8 cellular contexts compared by ENCODE assay signal in genomic region chr14:103091041-103091882, GRCh38. TPM values are rescaled to one million over a fixed set of nuclear protein-coding genes. Genes with fewer than 3 reads are reported as not detected.
DNase-seq lines count a peak whose midpoint lies in the region; ATAC-seq, FAIRE-seq and TF ChIP-seq lines count a peak whose summit lies in the region.

No MANE protein-coding gene starts in this region.

- TF ChIP-seq POLR2A in upper lobe of left lung (IDR thresholded peaks at IDR 0.05), result no peak

- H3K4me2 ChIP-seq in BLaER1 (peak overlapping the region; percentile 98), fibroblast of lung (ENCODE audit: extremely low read depth, insufficient read depth, low read length) (peak overlapping the region; percentile 76)

- H3K4me3 ChIP-seq in BLaER1, result peak overlapping the region; percentile 65
- H3K4me3 ChIP-seq in fibroblast of lung (replicated peaks in 1 of 4; ENCODE audit: control extremely low read depth in 1 of 4, insufficient read depth in 1 of 4, low read depth in 3 of 4, low read length in 4 of 4), result peak overlapping the region in 3 of 4 experiments; percentile 14 to 49 (median 29)
- peak overlapping the region; percentile 22 to 56 (median 41) for H3K4me3 ChIP-seq in pancreas
- peak overlapping the region in 3 of 4 donors; percentile 44 to 58 (median 53) for H3K4me3 ChIP-seq in upper lobe of left lung

- no peaks in the 10 kb centered on the region for H3K79me2 ChIP-seq in fibroblast of lung (ENCODE audit: control insufficient read depth, insufficient read depth, low read length)

- intact Hi-C loops in pancreas (cut with DNase I), result no loop called here

- TF ChIP-seq EP300 in upper lobe of left lung (IDR thresholded peaks at IDR 0.05), result no peak

- peak; percentile 50 for DNase-seq in NCI-H2171 treated with DMSO at 0.1 percent for 48 hours (lab: John Stamatoyannopoulos, UW)
- DNase-seq in activated T-cell treated with anti-CD3 and anti-CD28 coated beads for 24 hours (ENCODE audit: low read depth), result peak; percentile 73
- peak; percentile 19 to 48 for DNase-seq in fibroblast of lung (ENCODE audit: low read depth in 2 of 2)
- peak in 5 of 6 donors; percentile 61 to 85 (median 80) for DNase-seq in pancreas
- DNase-seq in upper lobe of left lung, result peak; percentile 74 to 94
- DNase-seq in A172 (ENCODE audit: low spot score), result no peak

- peak overlapping the region; percentile 34 for H2AFZ ChIP-seq in fibroblast of lung (ENCODE audit: low read length)

- TF ChIP-seq CTCF in fibroblast of lung (conservative IDR thresholded peaks at IDR 0.05 in 1 of 2, IDR thresholded peaks at IDR 0.05 in 1 of 2; ENCODE audit: low read depth in 1 of 2, low read length in 2 of 2), result peak; percentile 19 to 24
- peak in 3 of 4 donors; percentile 32 to 54 (median 36) for TF ChIP-seq CTCF in pancreas (IDR thresholded peaks at IDR 0.05)
- peak; percentile 55 to 78 (median 64) for TF ChIP-seq CTCF in upper lobe of left lung (IDR thresholded peaks at IDR 0.05)

- H3K27me3 ChIP-seq in BLaER1 (no peaks in the 10 kb centered on the region), fibroblast of lung (ENCODE audit: control insufficient read depth, insufficient read depth, low read length) (no peaks in the 10 kb centered on the region), pancreas (no peaks in the 10 kb centered on the region), upper lobe of left lung (no peaks in the 10 kb centered on the region)

- H3K4me1 ChIP-seq in BLaER1 (peaks cover 51% of the 10 kb centered on the region), fibroblast of lung (ENCODE audit: control insufficient read depth, extremely low read depth, insufficient read depth, low read length) (peaks cover 4% of the 10 kb centered on the region), pancreas (no peaks in the 10 kb centered on the region), upper lobe of left lung (peaks cover 11 to 29% (median 19%) of the 10 kb centered on the region in 4 donors)

- ATAC-seq in GM21526 (IDR thresholded peaks at IDR 0.05; ENCODE audit: low FRiP score, unreplicated experiment) (peak; percentile 49), pancreas (peak; percentile 78 to 92 (median 86)), upper lobe of left lung (ENCODE audit: low FRiP score in 2 of 2) (peak; percentile 41 to 79)

- WGBS in pancreas, 2 donors, result 7 to 9% methylated on average over 57 to 69 of the region's 69 CpGs
- 25 to 53% methylated on average over 6 to 16 of the region's 69 CpGs for WGBS in upper lobe of left lung, 2 donors

- H3K9ac ChIP-seq in BLaER1 (peak overlapping the region; percentile 69), fibroblast of lung (ENCODE audit: insufficient read depth, low read length) (peak overlapping the region; percentile 54)

- FAIRE-seq in pancreas (lab: Jason Lieb, UNC), result no peak

- no peaks in the 10 kb centered on the region for H3K36me3 ChIP-seq in BLaER1
- no peaks in the 10 kb centered on the region for H3K36me3 ChIP-seq in fibroblast of lung (ENCODE audit: control insufficient read depth, insufficient read depth, low read length)
- H3K36me3 ChIP-seq in pancreas, result no peaks in the 10 kb centered on the region
- no peaks in the 10 kb centered on the region for H3K36me3 ChIP-seq in upper lobe of left lung

- H3K27ac ChIP-seq in BLaER1 (peak overlapping the region; percentile 56), fibroblast of lung (ENCODE audit: insufficient read depth, low read length) (no peak overlapping the region), pancreas (peak overlapping the region in 1 of 4 donors; percentile 33), upper lobe of left lung (peak overlapping the region in 2 of 4 donors; percentile 18 to 45)

- H3K9me3 ChIP-seq in BLaER1 (no peaks in the 10 kb centered on the region), fibroblast of lung (ENCODE audit: control insufficient read depth, insufficient read depth, low read depth, low read length) (no peaks in the 10 kb centered on the region), pancreas (no peaks in the 10 kb centered on the region), upper lobe of left lung (no peaks in the 10 kb centered on the region)

- H4K20me1 ChIP-seq in BLaER1 (no peaks in the 10 kb centered on the region), fibroblast of lung (ENCODE audit: control insufficient read depth, extremely low read depth, insufficient read depth, low read length) (no peaks in the 10 kb centered on the region)

RNA-seq across cellular contexts. Expression of gene EXOC3L4, which starts 3.3 kb away (rescaled TPM):
- 0.26 and 0.50 TPM in 2 replicates for total RNA-seq in fibroblast of lung
- polyA plus RNA-seq in fibroblast of lung, result 0.18 and 0.39 TPM in 2 replicates
- polyA plus RNA-seq in fibroblast of lung (2012), result 0.16 and 0.51 TPM in 2 replicates
- not detected in 2 replicates for polyA minus RNA-seq in fibroblast of lung (ENCODE audit: low replicate concordance)
- 1 to 10 TPM in 4 of 6 donors, under 1 TPM in 2; 0.63 to 6.2 (median 1.3) TPM for total RNA-seq in pancreas
- polyA plus RNA-seq in pancreas, result 1 to 10 TPM; 5.0 to 8.9 TPM
- 1 to 10 TPM in 5 of 6 donors, under 1 TPM in 1; 0.30 to 7.6 (median 2.9) TPM for total RNA-seq in upper lobe of left lung
- 3.7 and 8.2 TPM in 2 replicates for total RNA-seq in A172 (2014; rRNA removed; shearing (Covaris generic))

RNA-seq across cellular contexts. Expression of gene LBHD2, which starts 7.3 kb away (rescaled TPM):
- total RNA-seq in fibroblast of lung (not detected in 2 replicates), pancreas (not detected), upper lobe of left lung (not detected)
- polyA plus RNA-seq in fibroblast of lung (not detected in 2 replicates), pancreas (not detected)
- polyA plus RNA-seq in fibroblast of lung (2012), result not detected in 2 replicates
- not detected in 2 replicates for polyA minus RNA-seq in fibroblast of lung (ENCODE audit: low replicate concordance)
- not detected in 2 replicates for total RNA-seq in A172 (2014; rRNA removed; shearing (Covaris generic))

RNA-seq across cellular contexts. Expression of gene TNFAIP2, which starts 32.0 kb away (rescaled TPM):
- total RNA-seq in fibroblast of lung, result 102 and 139 TPM in 2 replicates
- polyA plus RNA-seq in fibroblast of lung, result 31.6 and 71.5 TPM in 2 replicates
- polyA plus RNA-seq in fibroblast of lung (2012), result 38.4 and 86.3 TPM in 2 replicates
- polyA minus RNA-seq in fibroblast of lung (ENCODE audit: low replicate concordance), result 91.2 and 178 TPM in 2 replicates
- 100 to 1,000 TPM in 1 of 6 donors, 10 to 100 TPM in 3, 1 to 10 TPM in 2; 7.0 to 188 (median 27.7) TPM for total RNA-seq in pancreas
- polyA plus RNA-seq in pancreas, result 100 to 1,000 TPM; 123 to 288 TPM
- 100 to 1,000 TPM in 4 of 6 donors, 10 to 100 TPM in 2; 51.2 to 542 (median 229) TPM for total RNA-seq in upper lobe of left lung
- total RNA-seq in A172 (2014; rRNA removed; shearing (Covaris generic)), result 207 and 346 TPM in 2 replicates

RNA-seq across cellular contexts. Expression of gene CDC42BPB, which starts 33.9 kb away (rescaled TPM):
- total RNA-seq in fibroblast of lung (66.8 and 98.3 TPM in 2 replicates), pancreas (10 to 100 TPM; 27.2 to 45.5 (median 31.0) TPM), upper lobe of left lung (100 to 1,000 TPM; 108 to 268 (median 124) TPM)
- polyA plus RNA-seq in fibroblast of lung (44.8 and 53.1 TPM in 2 replicates), pancreas (10 to 100 TPM; 33.5 to 34.5 TPM)
- polyA plus RNA-seq in fibroblast of lung (2012), result 52.4 and 59.6 TPM in 2 replicates
- 258 and 297 TPM in 2 replicates for polyA minus RNA-seq in fibroblast of lung (ENCODE audit: low replicate concordance)
- 26.2 and 26.6 TPM in 2 replicates for total RNA-seq in A172 (2014; rRNA removed; shearing (Covaris generic))
